19 cellular contexts compared by ENCODE assay signal in genomic region chr10:133023216-133023843, GRCh38.
DNase-seq lines count a peak whose midpoint lies in the region; ATAC-seq, FAIRE-seq and TF ChIP-seq lines count a peak whose summit lies in the region.
"Had no signal": no experiment of that assay in that cellular context is flagged by ENCODE, and none has a peak within 500 bp of the region (broad histone marks: within the 10 kb centered on the region; RNA-seq: fewer than 3 reads in every experiment).

No MANE protein-coding gene starts in this region.

- peaks cover 43% of the 10 kb centered on the region for H3K4me1 ChIP-seq in BLaER1
- peaks cover 0 to 13% of the 10 kb centered on the region in 2 experiments; a peak in 2 of 5 replicates for H3K4me1 ChIP-seq in K562 (replicated peaks in 1 of 2; ENCODE audit: control insufficient read depth in 2 of 2, insufficient read depth in 2 of 2, low read length in 2 of 2)
- peaks cover 9% of the 10 kb centered on the region; the same call in 1 of the 2 replicates for H3K4me1 ChIP-seq in HepG2 (ENCODE audit: insufficient read depth, low read length)

- H3K27me3 ChIP-seq in BLaER1 (peaks cover 26% of the 10 kb centered on the region), K562 (ENCODE audit: control insufficient read depth in 2 of 2, insufficient read depth in 2 of 2, low read length in 2 of 2) (peaks cover 8 to 75% of the 10 kb centered on the region in 2 experiments; a peak in 4 of 5 replicates), HepG2 (ENCODE audit: control insufficient read depth in 1 of 2, insufficient read depth in 2 of 2, low read length in 2 of 2) (peaks cover 6 to 66% of the 10 kb centered on the region in 2 experiments; a peak in 4 of 5 replicates)

- no peak for FAIRE-seq in K562 (lab: Jason Lieb, UNC)
- FAIRE-seq in HepG2 (lab: Jason Lieb, UNC): no peak
- FAIRE-seq: G401.6, GM12891 had no signal

- no peaks in the 10 kb centered on the region for H3K9me1 ChIP-seq in K562 (ENCODE audit: control insufficient read depth, insufficient read depth, low read length)

- TF ChIP-seq POLR2A in K562 (conservative IDR thresholded peaks at IDR 0.05) (no peak), HepG2 (IDR thresholded peaks at IDR 0.05; ENCODE audit: insufficient read depth in 1 of 2, low read depth in 2 of 2, low read length in 2 of 2) (no peak)

- H3K36me3 Mint-ChIP-seq in CD14-positive monocyte (peaks cover 0 to 2% of the 10 kb centered on the region in 2 donors), immature natural killer cell (no peaks in the 10 kb centered on the region)
- H3K36me3 Mint-ChIP-seq: CD4-positive, alpha-beta memory T cell had no signal

- no TSS peak for BruUV-seq in K562 (replicated peaks; lab: Mats Ljungman, UMichigan)
- BruUV-seq in HepG2 (replicated peaks; lab: Mats Ljungman, UMichigan): no TSS peak

- H3K9me3 ChIP-seq in BLaER1: no peaks in the 10 kb centered on the region; the same call in 1 of the 2 replicates
- no peaks in the 10 kb centered on the region for H3K9me3 ChIP-seq in K562 (replicated peaks; ENCODE audit: control insufficient read depth, insufficient read depth, low read depth, low read length)
- no peaks in the 10 kb centered on the region for H3K9me3 ChIP-seq in HepG2 (ENCODE audit: low read length)

- H2AFZ ChIP-seq in K562 (ENCODE audit: low read depth, low read length): no peak overlapping the region
- H2AFZ ChIP-seq in HepG2 (ENCODE audit: low read length): no peak overlapping the region

- no peak overlapping the region for H3K4me3 ChIP-seq in BLaER1
- H3K4me3 ChIP-seq in K562: no peak overlapping the region
- no peak overlapping the region for H3K4me3 ChIP-seq in HepG2 (replicated peaks in 1 of 3; ENCODE audit: insufficient read depth in 1 of 3, low read depth in 2 of 3, low read length in 3 of 3)

- TF ChIP-seq CTCF in CD14-positive monocyte (IDR thresholded peaks at IDR 0.05): no peak
- TF ChIP-seq CTCF in K562 (IDR thresholded peaks at IDR 0.05 in 2 of 3, conservative IDR thresholded peaks at IDR 0.05 in 1 of 3; ENCODE audit: insufficient read depth in 2 of 3, low read depth in 1 of 3, low read length in 3 of 3): no peak
- no peak for TF ChIP-seq CTCF in HepG2 (CRISPR knock-in tag; IDR thresholded peaks at IDR 0.05)

- WGBS in K562 (ENCODE audit: insufficient coverage, low coverage, missing lambda C conversion rate): 4% methylated on average over 22 of the region's 31 CpGs
- WGBS in HepG2 (ENCODE audit: low lambda C conversion rate): 68% methylated on average over 28 of the region's 31 CpGs

- H3K4me2 ChIP-seq in BLaER1: peak overlapping the region; percentile 72
- H3K4me2 ChIP-seq in K562 (ENCODE audit: insufficient read depth, low read length): no peak overlapping the region
- no peak overlapping the region for H3K4me2 ChIP-seq in HepG2 (ENCODE audit: low read depth, low read length)
- H3K4me2 ChIP-seq: KMS-11 had no signal

- ATAC-seq in K562 (no peak), HepG2 (no peak), HG03342 (IDR thresholded peaks at IDR 0.05; ENCODE audit: unreplicated experiment) (no peak), GM21737 (IDR thresholded peaks at IDR 0.05; ENCODE audit: unreplicated experiment) (no peak)

- in situ Hi-C loops in K562 (cut with MboI): no loop called here
- in situ Hi-C loops in HepG2 (cut with HindIII; ENCODE audit: extremely low pct_ligation_motif_present, low pct_unique_long_range_greater_than_20kb): no loop called here

- CTCF ChIA-PET in K562 (lab: Yijun Ruan, JAX; ENCODE audit: low intra/inter-chr PET ratio) (no interaction called here), HepG2 (lab: Yijun Ruan, JAX; ENCODE audit: low intra/inter-chr PET ratio, low total read pairs) (no interaction called here)

- TF ChIP-seq RAD21 in K562 (CRISPR knock-in tag; conservative IDR thresholded peaks at IDR 0.05 in 1 of 2, IDR thresholded peaks at IDR 0.05 in 1 of 2): no peak
- TF ChIP-seq RAD21 in HepG2 (CRISPR knock-in tag; IDR thresholded peaks at IDR 0.05): no peak

- H3K4me1 Mint-ChIP-seq in CD14-positive monocyte: peaks cover 3% of the 10 kb centered on the region
- H3K4me1 Mint-ChIP-seq in immature natural killer cell: no peaks in the 10 kb centered on the region
- H3K4me1 Mint-ChIP-seq: B cell had no signal

- POLR2A ChIA-PET in K562 (lab: Yijun Ruan, JAX) (no interaction called here), HepG2 (lab: Yijun Ruan, JAX) (no interaction called here)

- peaks cover 12 to 44% (median 18%) of the 10 kb centered on the region in 3 donors for H3K27me3 Mint-ChIP-seq in CD14-positive monocyte (ENCODE audit: low read depth in 3 of 3)
- H3K27me3 Mint-ChIP-seq in immature natural killer cell (ENCODE audit: low read depth in 3 of 3): peaks cover 0 to 2% (median 0%) of the 10 kb centered on the region in 3 donors

- DNase-seq in CD14-positive monocyte (ENCODE audit: low spot score) (peak; percentile 40), K562 (ENCODE audit: extremely low read depth in 1 of 4, low spot score in 3 of 4) (no peak), HepG2 (ENCODE audit: low spot score) (no peak), immature natural killer cell (no peak), D341Med (ENCODE audit: low spot score) (no peak)
- DNase-seq: Calu3; CD4-positive, alpha-beta memory T cell; DMS 273 treated with DMSO at 0.1 percent for 48 hours; DMS53; GOT3; H9 had no signal

- H3K27ac Mint-ChIP-seq in CD14-positive monocyte (no peak overlapping the region), immature natural killer cell (no peak overlapping the region)
- H3K27ac Mint-ChIP-seq: B cell; CD4-positive, alpha-beta memory T cell had no signal

- H3K9ac ChIP-seq in BLaER1 (no peak overlapping the region), K562 (ENCODE audit: insufficient read depth in 1 of 2, low read depth in 2 of 2, low read length in 2 of 2) (no peak overlapping the region), HepG2 (ENCODE audit: insufficient read depth, low read depth, low read length) (no peak overlapping the region)
- H3K9ac ChIP-seq: KMS-11 had no signal

- H3K4me3 Mint-ChIP-seq in CD14-positive monocyte: peak overlapping the region in 1 of 2 donors; percentile 30
- H3K4me3 Mint-ChIP-seq in immature natural killer cell: no peak overlapping the region
- H3K4me3 Mint-ChIP-seq: B cell; CD4-positive, alpha-beta memory T cell; H9 had no signal

- no peak overlapping the region for H3K27ac ChIP-seq in BLaER1
- H3K27ac ChIP-seq in K562 (ENCODE audit: extremely low read depth, low read depth, low read length): no peak overlapping the region
- no peak overlapping the region for H3K27ac ChIP-seq in HepG2 (ENCODE audit: extremely low read length, insufficient read depth, low read length)
- H3K27ac ChIP-seq: C4-2B, KMS-11 had no signal

- intact Hi-C loops in CD14-positive monocyte (cut with micrococcal nuclease): no loop called here
- intact Hi-C loops in K562 (cut with micrococcal nuclease): no loop called here
- intact Hi-C loops in HepG2 (cut with micrococcal nuclease; ENCODE audit: unreplicated experiment): no loop called here

- H3K79me2 ChIP-seq in K562 (ENCODE audit: control insufficient read depth, insufficient read depth, low read length) (no peaks in the 10 kb centered on the region), HepG2 (ENCODE audit: insufficient read depth, low read length) (no peaks in the 10 kb centered on the region)

- H3K36me3 ChIP-seq in BLaER1 (no peaks in the 10 kb centered on the region), K562 (ENCODE audit: control insufficient read depth, insufficient read depth, low read length) (no peaks in the 10 kb centered on the region), HepG2 (replicated peaks in 1 of 2; ENCODE audit: control insufficient read depth in 1 of 2, insufficient read depth in 2 of 2, low read length in 2 of 2) (no peaks in the 10 kb centered on the region)

- H3K9me3 Mint-ChIP-seq in CD14-positive monocyte: peaks cover 0 to 3% (median 0%) of the 10 kb centered on the region in 7 donors
- H3K9me3 Mint-ChIP-seq in immature natural killer cell: no peaks in the 10 kb centered on the region

- H4K20me1 ChIP-seq in BLaER1: no peaks in the 10 kb centered on the region
- H4K20me1 ChIP-seq in K562 (replicated peaks; ENCODE audit: control insufficient read depth, insufficient read depth, low read length): no peaks in the 10 kb centered on the region; the same call in 1 of the 2 replicates
- no peaks in the 10 kb centered on the region for H4K20me1 ChIP-seq in HepG2 (ENCODE audit: insufficient read depth, low read length)

- no peak for TF ChIP-seq EP300 in K562 (IDR thresholded peaks at IDR 0.05; ENCODE audit: low read length)
- no peak for TF ChIP-seq EP300 in HepG2 (IDR thresholded peaks at IDR 0.05; ENCODE audit: low read depth in 2 of 2, low read length in 2 of 2)
- TF ChIP-seq EP300 in HepG2 (CRISPR knock-in tag; IDR thresholded peaks at IDR 0.05; ENCODE audit: borderline replicate concordance): no peak

TF ChIP-seq in K562, 482 proteins besides CTCF, POLR2A, EP300 and RAD21:
- TF ChIP-seq ZBTB43 (CRISPR knock-in tag; IDR thresholded peaks at IDR 0.05) (no peak), SAFB (IDR thresholded peaks at IDR 0.05; ENCODE audit: borderline replicate concordance, low read depth, low read length) (peak; percentile 29; the same call in 1 of the 2 replicates)

TF ChIP-seq in HepG2, 621 proteins besides CTCF, POLR2A, EP300 and RAD21 (continues in another document):
- TF ChIP-seq FUBP1 (CRISPR knock-in tag; IDR thresholded peaks at IDR 0.05; ENCODE audit: borderline replicate concordance): no peak
